In the genomic region with DNA sequence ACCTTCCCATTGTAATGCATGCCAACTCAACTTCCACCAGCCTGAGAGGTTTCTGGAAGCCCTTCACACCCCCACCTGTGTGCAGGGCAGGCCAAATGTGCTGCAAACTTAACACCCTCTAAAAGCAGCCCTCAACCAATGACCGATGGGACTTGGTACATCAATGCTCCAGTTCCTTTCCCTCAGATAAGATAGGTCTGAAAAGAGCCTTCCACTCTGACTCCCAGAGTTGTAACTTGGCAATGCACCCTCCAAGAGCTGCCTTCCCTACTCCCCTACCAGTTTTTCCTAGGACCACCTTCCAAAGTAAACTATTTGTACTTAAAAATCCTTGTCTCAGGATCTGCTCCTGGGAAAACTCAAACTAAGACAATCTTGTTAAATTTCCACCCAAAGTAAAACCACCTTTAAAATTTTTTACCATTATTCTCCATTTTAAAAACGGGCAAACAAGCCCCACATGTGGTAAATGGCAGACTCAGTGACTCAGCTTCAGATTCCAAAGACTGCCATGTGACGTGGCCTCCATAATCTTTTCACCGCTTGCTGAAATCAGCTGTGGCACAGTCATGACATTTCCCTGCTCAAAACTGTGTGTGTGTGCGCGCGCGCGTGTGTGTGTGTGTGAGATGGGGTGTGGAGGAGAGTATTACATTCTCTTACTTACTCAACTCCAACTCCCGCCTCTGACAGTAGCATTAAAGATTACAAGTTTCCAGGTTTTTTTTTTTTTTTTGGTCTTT, we compare ENCODE assay signal across 10 cellular contexts. TPM values are rescaled to one million over a fixed set of nuclear protein-coding genes. Genes with fewer than 3 reads are reported as not detected.
DNase-seq lines count a peak whose midpoint lies in the region; ATAC-seq and TF ChIP-seq lines count a peak whose summit lies in the region.
"Had no signal": no experiment of that assay in that cellular context is flagged by ENCODE, and none has a peak within 500 bp of the region (broad histone marks: within the 10 kb centered on the region; RNA-seq: fewer than 3 reads in every experiment).

No MANE protein-coding gene starts in this region.

- no peaks in the 10 kb centered on the region for H3K9me3 Mint-ChIP-seq in naive thymus-derived CD4-positive, alpha-beta T cell

- no peaks in the 10 kb centered on the region for H3K27me3 Mint-ChIP-seq in naive thymus-derived CD4-positive, alpha-beta T cell

- peaks cover 54 to 93% (median 89%) of the 10 kb centered on the region in 7 donors for H3K4me1 Mint-ChIP-seq in naive thymus-derived CD4-positive, alpha-beta T cell

- peaks cover 0 to 50% (median 34%) of the 10 kb centered on the region in 5 donors for H3K36me3 Mint-ChIP-seq in naive thymus-derived CD4-positive, alpha-beta T cell

- 87 to 90% methylated on average over 10 of the region's 10 CpGs for WGBS in thyroid gland, 2 donors

- no peak overlapping the region for H3K27ac ChIP-seq in naive thymus-derived CD4-positive, alpha-beta T cell (ENCODE audit: low read depth, low read length)
- H3K27ac ChIP-seq in thyroid gland (no peak overlapping the region), WERI-Rb-1 (no peak overlapping the region)

- ATAC-seq in naive thymus-derived CD4-positive, alpha-beta T cell = no peak
- ATAC-seq in GM18502 (IDR thresholded peaks at IDR 0.05; ENCODE audit: poor library complexity, unreplicated experiment) = no peak

- H3K9ac ChIP-seq in adipocyte (ENCODE audit: low read length) = no peak overlapping the region

- peak overlapping the region; percentile 31 to 97 (median 83) for H3K27ac Mint-ChIP-seq in naive thymus-derived CD4-positive, alpha-beta T cell

- CTCF ChIA-PET in naive thymus-derived CD4-positive, alpha-beta T cell (lab: Charles Lee) = interaction anchor here (0.8 kb wide), 1 partner anchor 136 kb away, joined by 3 read pairs; no protein-coding TSS in a partner anchor

- H3K27me3 ChIP-seq in adipocyte (replicated peaks; ENCODE audit: control insufficient read depth, insufficient read depth, low read length) = no peaks in the 10 kb centered on the region
- H3K27me3 ChIP-seq in naive thymus-derived CD4-positive, alpha-beta T cell (ENCODE audit: control insufficient read depth in 2 of 2, insufficient read depth in 2 of 2, low read length in 2 of 2) = no peaks in the 10 kb centered on the region
- H3K27me3 ChIP-seq in thyroid gland = no peaks in the 10 kb centered on the region
- H3K27me3 ChIP-seq in WERI-Rb-1 (ENCODE audit: insufficient read depth, low read depth, severe bottlenecking) = peaks cover 22% of the 10 kb centered on the region

- no peak for TF ChIP-seq CTCF in thyroid gland (IDR thresholded peaks at IDR 0.05)
- no peak for TF ChIP-seq CTCF in WERI-Rb-1 (IDR thresholded peaks at IDR 0.05; ENCODE audit: low read depth, low read length)

- no peak overlapping the region for H3K4me3 ChIP-seq in adipocyte (ENCODE audit: low read length)
- H3K4me3 ChIP-seq in naive thymus-derived CD4-positive, alpha-beta T cell (ENCODE audit: low read length) = no peak overlapping the region
- H3K4me3 ChIP-seq in thyroid gland (replicated peaks in 1 of 3) = no peak overlapping the region
- H3K4me3 ChIP-seq in WERI-Rb-1 (ENCODE audit: low read depth, low read length) = no peak overlapping the region

- intact Hi-C loops in naive thymus-derived CD4-positive, alpha-beta T cell (cut with micrococcal nuclease) = no loop called here
- intact Hi-C loops in thyroid gland (cut with DNase I) = no loop called here

- no peaks in the 10 kb centered on the region for H3K9me3 ChIP-seq in adipocyte (ENCODE audit: control insufficient read depth, low read length)
- H3K9me3 ChIP-seq in naive thymus-derived CD4-positive, alpha-beta T cell (ENCODE audit: control insufficient read depth in 2 of 3, low read length in 3 of 3) = no peaks in the 10 kb centered on the region
- no peaks in the 10 kb centered on the region for H3K9me3 ChIP-seq in thyroid gland
- H3K9me3 ChIP-seq in WERI-Rb-1 (ENCODE audit: severe bottlenecking) = no peaks in the 10 kb centered on the region

- H3K4me1 ChIP-seq in adipocyte (ENCODE audit: control insufficient read depth, insufficient read depth, low read length) (no peaks in the 10 kb centered on the region), thyroid gland (no peaks in the 10 kb centered on the region)
- H3K4me1 ChIP-seq in naive thymus-derived CD4-positive, alpha-beta T cell (ENCODE audit: control insufficient read depth in 2 of 2, insufficient read depth in 2 of 2, low read length in 2 of 2) = peaks cover 62 to 64% of the 10 kb centered on the region in 2 donors

- peak overlapping the region in 8 of 10 donors; percentile 9 to 76 (median 52) for H3K4me3 Mint-ChIP-seq in naive thymus-derived CD4-positive, alpha-beta T cell

- TF ChIP-seq POLR2A in thyroid gland (IDR thresholded peaks at IDR 0.05) = no peak

- POLR2A ChIA-PET in naive thymus-derived CD4-positive, alpha-beta T cell (lab: Charles Lee) = interaction anchor here (0.6 to 1.6 kb wide), 5 partner anchors 8 to 108 kb away, joined by 3 to 6 read pairs (median 4); no protein-coding TSS in a partner anchor

- DNase-seq in ELR (ENCODE audit: low read depth) = peak; percentile 67
- peak; percentile 20 for DNase-seq in OCI-M1 (lab: John Stamatoyannopoulos, UW)
- peak; percentile 37 for DNase-seq in adipocyte (ENCODE audit: low read depth)
- peak in 1 of 9 donors; percentile 33 for DNase-seq in naive thymus-derived CD4-positive, alpha-beta T cell
- DNase-seq in thyroid gland = no peak
- DNase-seq in WERI-Rb-1 = no peak
- DNase-seq: DMS79, NCI-H1417, NCI-H774 had no signal

- H3K36me3 ChIP-seq in adipocyte (ENCODE audit: control insufficient read depth, insufficient read depth, low read length, severe bottlenecking) (no peaks in the 10 kb centered on the region), thyroid gland (no peaks in the 10 kb centered on the region), WERI-Rb-1 (no peaks in the 10 kb centered on the region)
- peaks cover 8 to 26% (median 8%) of the 10 kb centered on the region in 3 experiments for H3K36me3 ChIP-seq in naive thymus-derived CD4-positive, alpha-beta T cell (ENCODE audit: control insufficient read depth in 2 of 3, insufficient read depth in 3 of 3, low read length in 3 of 3)

RNA-seq across cellular contexts. Expression of a gene that starts 17.2 kb away (rescaled TPM):
- 100 to 1,000 TPM; 100 to 182 (median 101) TPM for total RNA-seq in naive thymus-derived CD4-positive, alpha-beta T cell
- 100 to 1,000 TPM in 1 of 2 donors, 10 to 100 TPM in 1; 77.6 to 113 TPM for polyA plus RNA-seq in naive thymus-derived CD4-positive, alpha-beta T cell
- total RNA-seq in thyroid gland = 1 to 10 TPM in 2 of 4 donors, under 1 TPM in 2; 0.24 to 1.9 (median 0.89) TPM

Comparison
In these comparisons a context has a peak if more than half of its experiments do, and no peak if none do; other contexts are left out.
1. DNase-seq: peak in ELR (single experiment), OCI-M1 (single experiment) and adipocyte (single experiment); none in thyroid gland (0 of 2) and WERI-Rb-1 (single experiment).
2. RNA of a gene that starts 17.2 kb away (total RNA-seq): 100 to 182 TPM in naive thymus-derived CD4-positive, alpha-beta T cell; 0.24 to 1.9 TPM in thyroid gland; every median in the first group is over 10 times any median in the second.